10 cellular contexts compared by ENCODE assay signal in the genomic region with DNA sequence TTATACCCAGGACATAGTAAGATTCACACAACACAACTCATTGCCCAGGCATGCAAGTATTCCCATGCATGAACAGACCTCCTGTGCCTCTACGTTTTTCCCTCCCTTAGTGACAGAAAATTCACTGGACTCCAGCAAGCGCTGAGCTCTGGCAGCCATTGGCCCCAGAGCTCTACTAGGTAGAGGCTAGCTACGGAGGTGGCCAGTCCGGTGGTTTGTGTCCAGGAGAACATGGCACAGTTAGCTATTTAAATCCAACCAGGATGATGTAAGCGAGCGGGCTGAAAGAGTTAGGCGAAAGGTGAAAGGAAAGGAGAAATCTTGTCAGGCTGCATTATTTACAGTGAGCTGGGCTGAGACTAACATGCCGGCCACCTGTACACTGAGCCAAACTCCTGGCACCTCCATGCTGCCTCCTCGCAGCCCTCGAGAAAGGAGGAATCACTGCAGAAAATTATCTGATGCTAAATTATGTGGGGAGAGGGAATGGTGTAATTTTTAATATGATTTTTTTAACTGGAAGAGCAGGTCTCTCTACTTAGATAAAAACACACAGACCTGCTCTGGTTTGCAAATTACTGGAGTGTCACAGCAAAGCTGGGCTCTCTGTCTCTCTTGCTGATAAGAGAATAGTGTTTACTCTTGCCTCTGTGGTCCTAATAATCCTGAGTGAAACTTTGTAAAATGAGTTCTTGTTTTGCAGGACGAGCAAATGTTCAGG. TPM values are rescaled to one million over a fixed set of nuclear protein-coding genes. Genes with fewer than 3 reads are reported as not detected.
DNase-seq lines count a peak whose midpoint lies in the region; ATAC-seq, FAIRE-seq and TF ChIP-seq lines count a peak whose summit lies in the region.
"Had no signal": no experiment of that assay in that cellular context is flagged by ENCODE, and none has a peak within 500 bp of the region (broad histone marks: within the 10 kb centered on the region; RNA-seq: fewer than 3 reads in every experiment).

No MANE protein-coding gene starts in this region.

- H3K27ac Mint-ChIP-seq in CD4-positive, CD25-positive, alpha-beta regulatory T cell: peak overlapping the region; percentile 67 to 93 (median 68)
- H3K27ac Mint-ChIP-seq in naive B cell: peak overlapping the region in 1 of 6 donors; percentile 65

- H3K36me3 Mint-ChIP-seq in CD4-positive, CD25-positive, alpha-beta regulatory T cell: no peaks in the 10 kb centered on the region
- H3K36me3 Mint-ChIP-seq in naive B cell: no peaks in the 10 kb centered on the region

- peak overlapping the region; percentile 4; the same call in 1 of the 2 replicates for H2AFZ ChIP-seq in Loucy (ENCODE audit: low read length)

- no peaks in the 10 kb centered on the region for H3K79me2 ChIP-seq in Loucy (ENCODE audit: insufficient read depth, low read length)

- H3K4me1 ChIP-seq in CD4-positive, CD25-positive, alpha-beta regulatory T cell (ENCODE audit: control insufficient read depth, insufficient read depth, low read length, poor library complexity, severe bottlenecking): peaks cover 16% of the 10 kb centered on the region
- H3K4me1 ChIP-seq in Loucy (ENCODE audit: insufficient read depth, low read length, poor library complexity, severe bottlenecking): peaks cover 63% of the 10 kb centered on the region

- no peak for FAIRE-seq in bronchial epithelial cell (lab: Jason Lieb, UNC)
- FAIRE-seq in GM12892 (lab: Jason Lieb, UNC): no peak
- FAIRE-seq: GM12891 had no signal

- H3K9me3 Mint-ChIP-seq in CD4-positive, CD25-positive, alpha-beta regulatory T cell: no peaks in the 10 kb centered on the region
- H3K9me3 Mint-ChIP-seq in naive B cell: no peaks in the 10 kb centered on the region

- no peaks in the 10 kb centered on the region for H3K27me3 ChIP-seq in CD4-positive, CD25-positive, alpha-beta regulatory T cell (ENCODE audit: control insufficient read depth, insufficient read depth, low read length)
- H3K27me3 ChIP-seq in Loucy (ENCODE audit: insufficient read depth, low read length, poor library complexity, severe bottlenecking): no peaks in the 10 kb centered on the region
- H3K27me3 ChIP-seq in bronchial epithelial cell (ENCODE audit: control insufficient read depth, insufficient read depth, low read length): no peaks in the 10 kb centered on the region

- H3K4me3 Mint-ChIP-seq in CD4-positive, CD25-positive, alpha-beta regulatory T cell: peak overlapping the region; percentile 22 to 80 (median 65)
- H3K4me3 Mint-ChIP-seq in naive B cell: peak overlapping the region in 5 of 8 donors; percentile 48 to 82 (median 54)

- H3K4me1 Mint-ChIP-seq in CD4-positive, CD25-positive, alpha-beta regulatory T cell: peaks cover 6 to 28% (median 20%) of the 10 kb centered on the region in 4 donors
- peaks cover 8 to 19% (median 17%) of the 10 kb centered on the region in 3 donors for H3K4me1 Mint-ChIP-seq in naive B cell

- no peaks in the 10 kb centered on the region for H4K20me1 ChIP-seq in Loucy (ENCODE audit: insufficient read depth, low read length, poor library complexity, severe bottlenecking)

- peak overlapping the region; percentile 54 for H3K4me3 ChIP-seq in CD4-positive, CD25-positive, alpha-beta regulatory T cell (ENCODE audit: low read depth, low read length)
- peak overlapping the region; percentile 59 for H3K4me3 ChIP-seq in Loucy (ENCODE audit: low read length, poor library complexity, severe bottlenecking)
- H3K4me3 ChIP-seq in bronchial epithelial cell (ENCODE audit: low read depth, low read length): no peak overlapping the region

- TF ChIP-seq CTCF in Loucy (conservative IDR thresholded peaks at IDR 0.05; ENCODE audit: low read length) (no peak), bronchial epithelial cell (IDR thresholded peaks at IDR 0.05; ENCODE audit: insufficient read depth, low read length, severe bottlenecking) (no peak)

- H3K9me2 ChIP-seq in Loucy (replicated peaks; ENCODE audit: low read depth, low read length): no peaks in the 10 kb centered on the region

- H3K4me2 ChIP-seq in Loucy (ENCODE audit: low read depth, low read length, poor library complexity, severe bottlenecking): peak overlapping the region; percentile 75

- peaks cover 5% of the 10 kb centered on the region for H3K27me3 Mint-ChIP-seq in CD4-positive, CD25-positive, alpha-beta regulatory T cell
- H3K27me3 Mint-ChIP-seq in naive B cell: peaks cover 14 to 32% (median 20%) of the 10 kb centered on the region in 3 donors

- no peak for TF ChIP-seq POLR2A in GM12892 (IDR thresholded peaks at IDR 0.05; ENCODE audit: low read depth, low read length)

- no peak for DNase-seq in CD4-positive, CD25-positive, alpha-beta regulatory T cell
- DNase-seq in bronchial epithelial cell (ENCODE audit: low read depth) (peak; percentile 2), naive B cell (no peak), DMS79 (lab: John Stamatoyannopoulos, UW) (no peak), NCI-H1048 (lab: John Stamatoyannopoulos, UW) (no peak), GM12892 (ENCODE audit: insufficient read length) (no peak), LoVo (ENCODE audit: low spot score) (no peak)
- DNase-seq: NCI-H2029 treated with DMSO at 0.1 percent for 48 hours had no signal

- no peaks in the 10 kb centered on the region for H3K36me3 ChIP-seq in CD4-positive, CD25-positive, alpha-beta regulatory T cell (ENCODE audit: control insufficient read depth, insufficient read depth, low read length)
- H3K36me3 ChIP-seq in Loucy (ENCODE audit: insufficient read depth, low read length) (no peaks in the 10 kb centered on the region), bronchial epithelial cell (ENCODE audit: control insufficient read depth, insufficient read depth, low read length) (no peaks in the 10 kb centered on the region)

- no peak overlapping the region for H3K27ac ChIP-seq in CD4-positive, CD25-positive, alpha-beta regulatory T cell (ENCODE audit: insufficient read depth, low read length, poor library complexity, severe bottlenecking)

- no peaks in the 10 kb centered on the region for H3K9me3 ChIP-seq in CD4-positive, CD25-positive, alpha-beta regulatory T cell (ENCODE audit: control insufficient read depth in 2 of 2, low read length in 2 of 2)
- H3K9me3 ChIP-seq in Loucy (ENCODE audit: insufficient read depth, low read depth, low read length): no peaks in the 10 kb centered on the region

- peak overlapping the region; percentile 70 for H3K9ac ChIP-seq in Loucy (ENCODE audit: low read depth, low read length, poor library complexity, severe bottlenecking)

- no peak for ATAC-seq in CD4-positive, CD25-positive, alpha-beta regulatory T cell (ENCODE audit: low read depth in 2 of 2)
- ATAC-seq in naive B cell (ENCODE audit: low read depth in 2 of 2): peak in 1 of 2 donors; percentile 13

- peaks cover 21% of the 10 kb centered on the region for H3F3A ChIP-seq in Loucy (ENCODE audit: low read depth)

RNA-seq across cellular contexts. Expression of a gene that starts 50.1 kb away (rescaled TPM):
- total RNA-seq in CD4-positive, CD25-positive, alpha-beta regulatory T cell: 12.5 TPM
- 1 to 10 TPM; 3.5 to 8.4 (median 6.5) TPM for polyA plus RNA-seq in CD4-positive, CD25-positive, alpha-beta regulatory T cell
- 0.26 and 0.77 TPM in 2 replicates for total RNA-seq in bronchial epithelial cell
- polyA plus RNA-seq in naive B cell (ENCODE audit: low read depth in 6 of 6): 1 to 10 TPM; 3.4 to 4.9 (median 4.4) TPM
- polyA plus RNA-seq in GM12892 (2012; ENCODE audit: missing spikeins): 0.47 TPM
